In genomic region chr13:48501705-48502104, GRCh38 we compare ENCODE assay signal across 14 cellular contexts. TPM values are rescaled to one million over a fixed set of nuclear protein-coding genes. Genes with fewer than 3 reads are reported as not detected.
DNase-seq lines count a peak whose midpoint lies in the region; ATAC-seq and TF ChIP-seq lines count a peak whose summit lies in the region.
"Had no signal": no experiment of that assay in that cellular context is flagged by ENCODE, and none has a peak within 500 bp of the region (broad histone marks: within the 10 kb centered on the region; RNA-seq: fewer than 3 reads in every experiment).

No MANE protein-coding gene starts in this region.

- no peak overlapping the region for H2BK120ac ChIP-seq in IMR-90 (ENCODE audit: low read depth, low read length)

- no peak overlapping the region for H2BK15ac ChIP-seq in IMR-90 (ENCODE audit: low read depth, low read length)

- peaks cover 6% of the 10 kb centered on the region for H3K9me1 ChIP-seq in IMR-90 (ENCODE audit: insufficient read depth, low read length)

- no peaks in the 10 kb centered on the region for H3K36me3 ChIP-seq in IMR-90 (ENCODE audit: control insufficient read depth, insufficient read depth, low read length)
- H3K36me3 ChIP-seq in CD4-positive, alpha-beta memory T cell (ENCODE audit: insufficient read depth, low read length) = no peaks in the 10 kb centered on the region

- no peak overlapping the region for H2BK20ac ChIP-seq in IMR-90 (ENCODE audit: low read depth, low read length)

- dilution Hi-C loops in IMR-90 (cut with HindIII; ENCODE audit: low sequenced_read_pairs, unreplicated experiment) = no loop called here

- no peaks in the 10 kb centered on the region for H3K9me3 Mint-ChIP-seq in CD4-positive, alpha-beta memory T cell
- H3K9me3 Mint-ChIP-seq in T-helper 2 cell treated with Interferon-gamma antibody and Interleukin-4, amounts not matched to agents 5 μg/mL and 100 μg/mL, for 36 hours = peaks cover 6% of the 10 kb centered on the region
- H3K9me3 Mint-ChIP-seq: activated T-cell treated with anti-CD3 and anti-CD28 coated beads, Interleukin-2, amount 50 U/mL, for 24 hours; naive B cell; type B pancreatic cell had no signal

- CTCF ChIA-PET in IMR-90 (lab: Yijun Ruan, JAX) = no interaction called here
- CTCF ChIA-PET in CD4-positive, alpha-beta memory T cell (lab: Charles Lee; ENCODE audit: partially characterized antibody) = interaction anchor here (0.5 kb wide), 1 partner anchor 33 kb away, joined by 3 read pairs; no protein-coding TSS in a partner anchor

- H3K4me3 ChIP-seq in GM12864 (ENCODE audit: low read depth, low read length) = no peak overlapping the region
- H3K4me3 ChIP-seq in IMR-90 (ENCODE audit: insufficient read depth, low read depth, low read length) = no peak overlapping the region
- H3K4me3 ChIP-seq in epithelial cell of esophagus (ENCODE audit: low read length) = no peak overlapping the region
- no peak overlapping the region for H3K4me3 ChIP-seq in CD4-positive, alpha-beta memory T cell (ENCODE audit: low read length in 2 of 2)
- H3K4me3 ChIP-seq: esophagus muscularis mucosa had no signal

- peaks cover 12% of the 10 kb centered on the region for H3K4me1 ChIP-seq in IMR-90 (ENCODE audit: control insufficient read depth, insufficient read depth, low read length)
- peaks cover 49% of the 10 kb centered on the region for H3K4me1 ChIP-seq in CD4-positive, alpha-beta memory T cell (ENCODE audit: insufficient read depth, low read length)

- peaks cover 1 to 11% of the 10 kb centered on the region in 2 donors for H3K36me3 Mint-ChIP-seq in CD4-positive, alpha-beta memory T cell
- H3K36me3 Mint-ChIP-seq in T-helper 2 cell treated with Interferon-gamma antibody and Interleukin-4, amounts not matched to agents 5 μg/mL and 100 μg/mL, for 36 hours (ENCODE audit: low read depth) = peaks cover 62% of the 10 kb centered on the region
- H3K36me3 Mint-ChIP-seq: naive B cell had no signal

- intact Hi-C loops in IMR-90 (cut with micrococcal nuclease) = no loop called here
- intact Hi-C loops in CD4-positive, alpha-beta memory T cell (cut with micrococcal nuclease) = no loop called here
- intact Hi-C loops in sciatic nerve (cut with DNase I) = no loop called here

- no peaks in the 10 kb centered on the region for H3K79me1 ChIP-seq in IMR-90 (ENCODE audit: low read depth in 1 of 2, low read length in 2 of 2)

- no peak overlapping the region for H2BK5ac ChIP-seq in IMR-90 (ENCODE audit: low read depth, low read length, poor library complexity, severe bottlenecking)

- no peak overlapping the region for H2AK5ac ChIP-seq in IMR-90 (ENCODE audit: low read depth, low read length)

- TF ChIP-seq POLR2A in IMR-90 (IDR thresholded peaks at IDR 0.05; ENCODE audit: low read depth, low read length) = no peak

- POLR2A ChIA-PET in IMR-90 (lab: Charles Lee; ENCODE audit: unreplicated experiment) = no interaction called here
- POLR2A ChIA-PET in CD4-positive, alpha-beta memory T cell (lab: Charles Lee; ENCODE audit: partially characterized antibody) = interaction anchor here (1.3 to 1.5 kb wide), 3 partner anchors 9 to 60 kb away, joined by 4 to 10 read pairs (median 5); partner anchors contain the start of gene RCBTB2

- H3K23ac ChIP-seq in IMR-90 (ENCODE audit: low read depth, low read length) = no peak overlapping the region

- H3K14ac ChIP-seq in IMR-90 (replicated peaks; ENCODE audit: low read depth, low read length) = no peak overlapping the region; the same call in 1 of the 2 replicates

- no peak overlapping the region for H3K9ac ChIP-seq in IMR-90 (ENCODE audit: low read depth, low read length)

- H3K4me3 Mint-ChIP-seq in CD4-positive, alpha-beta memory T cell = no peak overlapping the region
- H3K4me3 Mint-ChIP-seq in T-helper 2 cell treated with Interferon-gamma antibody and Interleukin-4, amounts not matched to agents 5 μg/mL and 100 μg/mL, for 36 hours = no peak overlapping the region
- H3K4me3 Mint-ChIP-seq: activated T-cell treated with anti-CD3 and anti-CD28 coated beads, Interleukin-2, amount 50 U/mL, for 24 hours; naive B cell; type B pancreatic cell had no signal

- H3K4ac ChIP-seq in IMR-90 (ENCODE audit: low read depth, low read length) = no peak overlapping the region

- H4K5ac ChIP-seq in IMR-90 (ENCODE audit: low read depth, low read length) = no peak overlapping the region

- H3K27ac ChIP-seq in IMR-90 (ENCODE audit: insufficient read depth, low read length) = no peak overlapping the region
- no peak overlapping the region for H3K27ac ChIP-seq in CD4-positive, alpha-beta memory T cell (ENCODE audit: low read depth, low read length)
- H3K27ac ChIP-seq: esophagus muscularis mucosa had no signal

- BruUV-seq in IMR-90 (replicated peaks; lab: Mats Ljungman, UMichigan) = no TSS peak

- no peak overlapping the region for H2AK9ac ChIP-seq in IMR-90 (replicated peaks; ENCODE audit: low read depth, low read length, poor library complexity)

- no peaks in the 10 kb centered on the region; the same call in 1 of the 2 replicates for H4K20me1 ChIP-seq in IMR-90 (ENCODE audit: insufficient read depth, low read length)

- H3K27me3 Mint-ChIP-seq in CD4-positive, alpha-beta memory T cell = no peaks in the 10 kb centered on the region
- H3K27me3 Mint-ChIP-seq in T-helper 2 cell treated with Interferon-gamma antibody and Interleukin-4, amounts not matched to agents 5 μg/mL and 100 μg/mL, for 36 hours (ENCODE audit: low read depth) = no peaks in the 10 kb centered on the region
- H3K27me3 Mint-ChIP-seq: activated T-cell treated with anti-CD3 and anti-CD28 coated beads, Interleukin-2, amount 50 U/mL, for 24 hours; type B pancreatic cell had no signal

- DNase-seq in GM12864 (ENCODE audit: low read depth) (peak; percentile 60), IMR-90 (peak; percentile 23), epithelial cell of esophagus (ENCODE audit: low read depth) (peak; percentile 17), DMS79 (lab: John Stamatoyannopoulos, UW) (no peak), sciatic nerve (ENCODE audit: low spot score) (no peak)
- DNase-seq in CD4-positive, alpha-beta memory T cell = no peak
- no peak for DNase-seq in T-helper 2 cell treated with Interferon-gamma antibody and Interleukin-4, amounts not matched to agents 5 μg/mL and 100 μg/mL, for 36 hours (ENCODE audit: low spot score)
- DNase-seq: activated T-cell treated with anti-CD3 and anti-CD28 coated beads, Interleukin-2, amount 50 U/mL, for 24 hours; naive B cell; NCI-H2107 had no signal

- TF ChIP-seq CTCF in GM12864 (IDR thresholded peaks at IDR 0.05; ENCODE audit: low read depth, low read length, missing control alignments) (no peak), IMR-90 (conservative IDR thresholded peaks at IDR 0.05; ENCODE audit: low read depth, low read length) (no peak), epithelial cell of esophagus (IDR thresholded peaks at IDR 0.05; ENCODE audit: insufficient read depth, low read depth, low read length, missing control alignments) (no peak)

- no peak overlapping the region for H3K4me2 ChIP-seq in IMR-90 (ENCODE audit: low read depth, low read length)

- no peak overlapping the region for H4K91ac ChIP-seq in IMR-90 (ENCODE audit: insufficient read depth, low read depth, low read length)

- no peaks in the 10 kb centered on the region for H3K27me3 ChIP-seq in IMR-90 (ENCODE audit: control insufficient read depth, insufficient read depth, low read length)
- no peaks in the 10 kb centered on the region for H3K27me3 ChIP-seq in CD4-positive, alpha-beta memory T cell (ENCODE audit: insufficient read depth, low read length)
- H3K27me3 ChIP-seq: esophagus muscularis mucosa had no signal

- WGBS in IMR-90 (ENCODE audit: extremely low coverage in 2 of 2, insufficient read length in 1 of 2), 2 experiments = no CpG with 5 or more reads among the region's 2 CpGs

- no peak overlapping the region for H4K8ac ChIP-seq in IMR-90 (ENCODE audit: low read depth in 2 of 2, low read length in 2 of 2)

- no peak overlapping the region for H3K56ac ChIP-seq in IMR-90 (ENCODE audit: extremely low read depth, insufficient read depth, low read length)

- ATAC-seq in GM21447 (IDR thresholded peaks at IDR 0.05; ENCODE audit: unreplicated experiment) = peak; percentile 37
- no peak for ATAC-seq in IMR-90 (ENCODE audit: low read depth)
- ATAC-seq in sciatic nerve = no peak
- ATAC-seq: Panc1 had no signal

- no peak overlapping the region for H2AFZ ChIP-seq in IMR-90 (replicated peaks; ENCODE audit: low read length, poor library complexity)

- H3K4me1 Mint-ChIP-seq in CD4-positive, alpha-beta memory T cell = peaks cover 49 to 82% (median 68%) of the 10 kb centered on the region in 4 donors
- H3K4me1 Mint-ChIP-seq in T-helper 2 cell treated with Interferon-gamma antibody and Interleukin-4, amounts not matched to agents 5 μg/mL and 100 μg/mL, for 36 hours (ENCODE audit: low read depth) = peaks cover 82% of the 10 kb centered on the region

- no peak for TF ChIP-seq RAD21 in IMR-90 (IDR thresholded peaks at IDR 0.05; ENCODE audit: low read length)

- H3K27ac Mint-ChIP-seq in CD4-positive, alpha-beta memory T cell = peak overlapping the region in 2 of 7 donors; percentile 26 to 50
- no peak overlapping the region for H3K27ac Mint-ChIP-seq in T-helper 2 cell treated with Interferon-gamma antibody and Interleukin-4, amounts not matched to agents 5 μg/mL and 100 μg/mL, for 36 hours
- H3K27ac Mint-ChIP-seq: activated T-cell treated with anti-CD3 and anti-CD28 coated beads, Interleukin-2, amount 50 U/mL, for 24 hours; type B pancreatic cell had no signal

- no peak overlapping the region for H3K18ac ChIP-seq in IMR-90 (ENCODE audit: low read depth, low read length)

- H3K9me3 ChIP-seq in IMR-90 (ENCODE audit: control insufficient read depth, insufficient read depth, low read length) = no peaks in the 10 kb centered on the region
- no peaks in the 10 kb centered on the region for H3K9me3 ChIP-seq in CD4-positive, alpha-beta memory T cell (ENCODE audit: control insufficient read depth in 1 of 2, low read length in 2 of 2)
- H3K9me3 ChIP-seq: esophagus muscularis mucosa had no signal

- in situ Hi-C loops in IMR-90 (cut with MboI; ENCODE audit: low sequenced_read_pairs) = no loop called here

TF ChIP-seq in IMR-90, 13 proteins besides CTCF, POLR2A, EP300 and RAD21:
- TF ChIP-seq RCOR1 (IDR thresholded peaks at IDR 0.05; ENCODE audit: insufficient replicate concordance, low read length) (no peak), RFX5 (IDR thresholded peaks at IDR 0.05; ENCODE audit: low read depth, low read length) (0 out of 2 replicates have a peak, but pooled peaks have one; percentile 36)

RNA-seq across cellular contexts. Expression of gene RCBTB2, which starts 31.2 kb away (rescaled TPM):
- total RNA-seq in IMR-90 (2012; rRNA removed) (5.2 and 5.3 TPM in 2 replicates), sciatic nerve (19.7 TPM)
- 3.0 and 4.0 TPM in 2 replicates for polyA plus RNA-seq in IMR-90 (2012; rRNA removed)
- polyA plus RNA-seq in IMR-90 (2012; cell fraction: cytosol; rRNA removed) = 1.4 and 2.8 TPM in 2 replicates
- polyA plus RNA-seq in IMR-90 (2012; cell fraction: nucleus; rRNA removed; ENCODE audit: low replicate concordance) = 1.9 and 5.6 TPM in 2 replicates
- total RNA-seq in CD4-positive, alpha-beta memory T cell = 10 to 100 TPM; 23.9 to 25.7 TPM
- 10 to 100 TPM; 33.7 to 46.5 TPM for polyA plus RNA-seq in CD4-positive, alpha-beta memory T cell

Comparison
In these comparisons a context has a peak if more than half of its experiments do, and no peak if none do; other contexts are left out.
1. DNase-seq: peak in GM12864 (single experiment), IMR-90 (single experiment) and epithelial cell of esophagus (single experiment); none in CD4-positive, alpha-beta memory T cell (0 of 5), DMS79 (single experiment), sciatic nerve (single experiment) and T-helper 2 cell treated with Interferon-gamma antibody and Interleukin-4, amounts not matched to agents 5 μg/mL and 100 μg/mL, for 36 hours (single experiment).